ENCODE assay signal across 20 cellular contexts in the genomic region with DNA sequence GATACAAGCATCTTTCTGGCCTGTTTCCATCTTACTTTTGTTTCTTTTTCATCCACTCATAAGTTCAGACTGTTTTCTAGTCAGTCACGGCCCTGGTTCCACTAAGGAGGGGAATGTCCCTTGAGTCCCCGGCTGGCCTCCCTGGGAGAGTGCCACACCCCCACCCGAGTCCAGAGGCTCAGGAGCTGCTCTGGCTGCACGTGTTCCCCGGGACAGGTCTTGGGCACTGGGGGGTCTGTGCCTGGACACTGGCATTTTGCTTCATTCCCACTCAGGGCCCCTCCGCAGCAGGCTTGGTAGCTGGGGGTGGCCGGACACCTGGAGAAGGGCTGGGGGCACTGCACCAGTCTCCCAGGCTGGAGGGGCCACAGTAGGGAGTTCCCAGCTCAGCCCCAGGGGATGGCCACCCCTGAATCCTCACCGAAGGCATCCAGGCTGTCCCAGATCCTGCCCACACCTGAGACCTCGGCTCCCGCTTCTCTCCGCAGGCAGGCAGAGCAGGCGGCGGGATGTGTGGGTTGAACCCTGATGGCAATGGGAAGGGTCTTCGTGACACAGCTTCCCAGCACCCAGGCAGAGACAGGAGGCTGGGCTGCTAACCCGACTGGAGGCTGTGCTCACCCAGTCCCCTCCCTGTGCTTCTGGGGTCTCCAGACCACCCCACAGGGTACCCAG.
A peak's percentile ranks its signal among the peaks of the same experiment; 100 is the strongest.
DNase-seq lines count a peak whose midpoint lies in the region; ATAC-seq, FAIRE-seq and TF ChIP-seq lines count a peak whose summit lies in the region.
"Had no signal": no experiment of that assay in that cellular context is flagged by ENCODE, and none has a peak within 500 bp of the region (broad histone marks: within the 10 kb centered on the region; RNA-seq: fewer than 3 reads in every experiment).

No MANE protein-coding gene starts in this region.

- H3K4me1 ChIP-seq in adipocyte (ENCODE audit: control insufficient read depth, insufficient read depth, low read length) (peaks cover 29% of the 10 kb centered on the region), kidney (ENCODE audit: control insufficient read depth in 1 of 2, insufficient read depth in 1 of 2, low read depth in 1 of 2, low read length in 2 of 2) (peaks cover 0 to 10% of the 10 kb centered on the region in 2 donors)

- peak; percentile 7 for DNase-seq in activated CD8-positive, alpha-beta T cell treated with anti-CD3 and anti-CD28 coated beads, Interleukin-2, amount 10 ng/mL, durations not matched to agents 7 days and 5 days
- no peak for DNase-seq in activated CD8-positive, alpha-beta T cell treated with anti-CD3 and anti-CD28 coated beads for 36 hours
- DNase-seq in adipocyte (ENCODE audit: low read depth) (no peak), kidney (peak; percentile 76), ureter (ENCODE audit: low spot score) (peak; percentile 39), NCI-H187 (lab: John Stamatoyannopoulos, UW) (no peak), NCI-H2029 treated with DMSO at 0.1 percent for 48 hours (lab: John Stamatoyannopoulos, UW) (no peak)
- no peak for DNase-seq in activated CD4-positive, alpha-beta T cell treated with anti-CD3 and anti-CD28 coated beads, Interleukin-2, amount 50 U/mL, for 4 hours
- DNase-seq: AML-193, Calu3, DMS79 treated with DMSO at 0.1 percent for 48 hours, GF-D8 had no signal

- no peak for ATAC-seq in activated CD8-positive, alpha-beta T cell treated with anti-CD3 and anti-CD28 coated beads, Interleukin-2, amount 10 ng/mL, durations not matched to agents 7 days and 5 days
- no peak for ATAC-seq in activated CD8-positive, alpha-beta T cell treated with anti-CD3 and anti-CD28 coated beads for 36 hours
- ATAC-seq: CD8-positive, alpha-beta T cell; GM23338; HCT116 had no signal

- no peaks in the 10 kb centered on the region for H3K9me3 ChIP-seq in adipocyte (ENCODE audit: control insufficient read depth, low read length)
- H3K9me3 ChIP-seq in kidney (ENCODE audit: control insufficient read depth in 1 of 2, low read length in 2 of 2), result no peaks in the 10 kb centered on the region
- H3K9me3 ChIP-seq: A549 had no signal

- POLR2A ChIA-PET in activated CD8-positive, alpha-beta T cell treated with anti-CD3 and anti-CD28 coated beads, Interleukin-2, amount 10 ng/mL, durations not matched to agents 7 days and 5 days (lab: Charles Lee), result no interaction called here
- POLR2A ChIA-PET in activated CD8-positive, alpha-beta T cell treated with anti-CD3 and anti-CD28 coated beads for 36 hours (lab: Charles Lee), result no interaction called here

- H3K9ac ChIP-seq in adipocyte (ENCODE audit: low read length) (peak overlapping the region; percentile 47), kidney (ENCODE audit: low read length in 2 of 2) (no peak overlapping the region)

- no peak for FAIRE-seq in kidney (lab: Jason Lieb, UNC)
- FAIRE-seq: A549, H54, HTR-8/SVneo had no signal

- CTCF ChIA-PET in activated CD8-positive, alpha-beta T cell treated with anti-CD3 and anti-CD28 coated beads, Interleukin-2, amount 10 ng/mL, durations not matched to agents 7 days and 5 days (lab: Charles Lee), result no interaction called here
- CTCF ChIA-PET in activated CD8-positive, alpha-beta T cell treated with anti-CD3 and anti-CD28 coated beads for 36 hours (lab: Charles Lee), result no interaction called here

- peaks cover 10% of the 10 kb centered on the region for H3K27me3 ChIP-seq in adipocyte (replicated peaks; ENCODE audit: control insufficient read depth, insufficient read depth, low read length)

- no peak overlapping the region for H3K27ac Mint-ChIP-seq in activated CD8-positive, alpha-beta T cell treated with anti-CD3 and anti-CD28 coated beads, Interleukin-2, amount 10 ng/mL, durations not matched to agents 7 days and 5 days
- no peak overlapping the region for H3K27ac Mint-ChIP-seq in activated CD8-positive, alpha-beta T cell treated with anti-CD3 and anti-CD28 coated beads for 36 hours
- H3K27ac Mint-ChIP-seq: CD8-positive, alpha-beta T cell; GM23338; HFFc6 had no signal

- H3K4me3 Mint-ChIP-seq in activated CD8-positive, alpha-beta T cell treated with anti-CD3 and anti-CD28 coated beads, Interleukin-2, amount 10 ng/mL, durations not matched to agents 7 days and 5 days, result no peak overlapping the region
- no peak overlapping the region for H3K4me3 Mint-ChIP-seq in activated CD8-positive, alpha-beta T cell treated with anti-CD3 and anti-CD28 coated beads for 36 hours
- H3K4me3 Mint-ChIP-seq: CD8-positive, alpha-beta T cell; GM23338 had no signal

- H3K36me3 ChIP-seq in adipocyte (ENCODE audit: control insufficient read depth, insufficient read depth, low read length, severe bottlenecking), result no peaks in the 10 kb centered on the region
- H3K36me3 ChIP-seq in kidney (ENCODE audit: control insufficient read depth in 1 of 2, insufficient read depth in 2 of 2, low read length in 2 of 2), result no peaks in the 10 kb centered on the region

- no peaks in the 10 kb centered on the region for H3K27me3 Mint-ChIP-seq in activated CD8-positive, alpha-beta T cell treated with anti-CD3 and anti-CD28 coated beads, Interleukin-2, amount 10 ng/mL, durations not matched to agents 7 days and 5 days (ENCODE audit: low read depth)
- H3K27me3 Mint-ChIP-seq in activated CD8-positive, alpha-beta T cell treated with anti-CD3 and anti-CD28 coated beads for 36 hours, result no peaks in the 10 kb centered on the region

- no peak overlapping the region for H3K27ac ChIP-seq in kidney (ENCODE audit: low read depth in 2 of 2, low read length in 2 of 2)
- H3K27ac ChIP-seq: 22Rv1, A549 had no signal

- no peaks in the 10 kb centered on the region for H3K9me3 Mint-ChIP-seq in activated CD8-positive, alpha-beta T cell treated with anti-CD3 and anti-CD28 coated beads, Interleukin-2, amount 10 ng/mL, durations not matched to agents 7 days and 5 days (ENCODE audit: insufficient read depth)
- H3K9me3 Mint-ChIP-seq in activated CD8-positive, alpha-beta T cell treated with anti-CD3 and anti-CD28 coated beads for 36 hours, result no peaks in the 10 kb centered on the region
- H3K9me3 Mint-ChIP-seq: CD8-positive, alpha-beta T cell; HFFc6 had no signal

- peak overlapping the region; percentile 51 for H3K4me3 ChIP-seq in adipocyte (ENCODE audit: low read length)
- no peak overlapping the region for H3K4me3 ChIP-seq in kidney (ENCODE audit: low read length in 2 of 2)
- H3K4me3 ChIP-seq: A549, GM23338 had no signal

- no peak for TF ChIP-seq CTCF in activated CD8-positive, alpha-beta T cell treated with anti-CD3 and anti-CD28 coated beads for 36 hours (IDR thresholded peaks at IDR 0.05)
- no peak for TF ChIP-seq CTCF in kidney (IDR thresholded peaks at IDR 0.05; ENCODE audit: borderline replicate concordance, extremely low read depth, insufficient read depth)

- H3K36me3 Mint-ChIP-seq in activated CD8-positive, alpha-beta T cell treated with anti-CD3 and anti-CD28 coated beads, Interleukin-2, amount 10 ng/mL, durations not matched to agents 7 days and 5 days (ENCODE audit: low read depth), result no peaks in the 10 kb centered on the region
- no peaks in the 10 kb centered on the region for H3K36me3 Mint-ChIP-seq in activated CD8-positive, alpha-beta T cell treated with anti-CD3 and anti-CD28 coated beads for 36 hours (ENCODE audit: low read depth)
- H3K36me3 Mint-ChIP-seq: CD8-positive, alpha-beta T cell had no signal

- H3K4me1 Mint-ChIP-seq in activated CD8-positive, alpha-beta T cell treated with anti-CD3 and anti-CD28 coated beads, Interleukin-2, amount 10 ng/mL, durations not matched to agents 7 days and 5 days (ENCODE audit: low read depth), result no peaks in the 10 kb centered on the region
- H3K4me1 Mint-ChIP-seq in activated CD8-positive, alpha-beta T cell treated with anti-CD3 and anti-CD28 coated beads for 36 hours (ENCODE audit: low read depth), result no peaks in the 10 kb centered on the region

- intact Hi-C loops in activated CD8-positive, alpha-beta T cell treated with anti-CD3 and anti-CD28 coated beads for 36 hours (cut with micrococcal nuclease), result no loop called here
- intact Hi-C loops in kidney (cut with DNase I), result loop anchor here (10.0 kb wide), 1 partner anchor 210 kb away; no protein-coding TSS in a partner anchor

Comparison
In these comparisons a context has a peak if more than half of its experiments do, and no peak if none do; other contexts are left out.
1. DNase-seq: peak in activated CD8-positive, alpha-beta T cell treated with anti-CD3 and anti-CD28 coated beads, Interleukin-2, amount 10 ng/mL, durations not matched to agents 7 days and 5 days (single experiment), kidney (single experiment) and ureter (single experiment); none in activated CD8-positive, alpha-beta T cell treated with anti-CD3 and anti-CD28 coated beads for 36 hours (single experiment), adipocyte (single experiment), NCI-H187 (0 of 2), activated CD4-positive, alpha-beta T cell treated with anti-CD3 and anti-CD28 coated beads, Interleukin-2, amount 50 U/mL, for 4 hours (0 of 2) and NCI-H2029 treated with DMSO at 0.1 percent for 48 hours (single experiment).